Comparison of ENCODE assay signal across 11 cellular contexts in the genomic region with DNA sequence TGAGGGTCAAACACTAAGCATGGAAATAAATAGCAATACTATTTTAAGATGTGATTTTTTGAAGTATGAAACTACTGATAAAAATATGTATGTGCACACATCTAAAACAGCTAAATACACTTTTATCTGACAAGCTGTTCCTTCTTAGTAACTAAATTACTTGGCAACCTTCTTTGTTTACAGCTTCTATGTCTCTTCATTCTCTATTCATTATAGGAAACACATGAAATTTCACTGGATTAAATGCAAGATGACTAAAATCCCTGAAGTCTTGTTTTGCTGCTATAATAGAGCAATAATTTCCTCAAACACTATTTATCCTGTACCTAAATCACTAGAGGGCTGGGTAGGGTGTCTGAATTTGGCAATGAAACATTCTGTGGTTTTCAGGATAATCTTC.
"Had no signal": no experiment of that assay in that cellular context is flagged by ENCODE, and none has a peak within 500 bp of the region (broad histone marks: within the 10 kb centered on the region; RNA-seq: fewer than 3 reads in every experiment).

No MANE protein-coding gene starts in this region.

- ATAC-seq: upper lobe of right lung had no signal

- DNase-seq: activated B cell treated with CpG ODN at 0.5 μM for 24 hours; activated CD4-positive, alpha-beta T cell treated with anti-CD3 and anti-CD28 coated beads, Interleukin-2, amount 50 U/mL, for 1 hour; aorta; hypothalamus; stimulated activated CD4-positive, alpha-beta T cell treated with anti-CD3 and anti-CD28 coated beads, Interleukin-4, amount 100 ng/mL, for 1 hour; stimulated activated CD8-positive, alpha-beta memory T cell treated with anti-CD3 and anti-CD28 coated beads, Interleukin-4, amount 100 ng/mL, for 48 hours; testis; upper lobe of right lung had no signal

- H3K27ac Mint-ChIP-seq: activated B cell treated with CpG ODN at 0.5 μM for 24 hours; activated naive CD4-positive, alpha-beta T cell treated with anti-CD3 and anti-CD28 coated beads, Interleukin-2, amount 50 U/mL, for 72 hours had no signal

- H3K27ac ChIP-seq: SK-N-MC, testis, upper lobe of right lung had no signal

- H3K9me3 ChIP-seq: testis, upper lobe of right lung had no signal

- H3K4me3 Mint-ChIP-seq: activated B cell treated with CpG ODN at 0.5 μM for 24 hours; stimulated activated naive CD8-positive, alpha-beta T cell treated with anti-CD3 and anti-CD28 coated beads, Interleukin-15, Interleukin-2, amounts not matched to agents 100 ng/mL and 50 ng/mL, for 24 hours had no signal

- H3K27me3 Mint-ChIP-seq: activated B cell treated with CpG ODN at 0.5 μM for 24 hours; stimulated activated naive CD8-positive, alpha-beta T cell treated with anti-CD3 and anti-CD28 coated beads, Interleukin-15, Interleukin-2, amounts not matched to agents 100 ng/mL and 50 ng/mL, for 24 hours had no signal
